ENCODE assay signal across 2 cellular contexts in genomic region chr7:67364441-67365017, GRCh38.
TF ChIP-seq lines count a peak whose summit lies in the region.

No MANE protein-coding gene starts in this region.

TF ChIP-seq in GM23338, 12 proteins besides CTCF, POLR2A, EP300 and RAD21:
- TF ChIP-seq ZNF462 (CRISPR knock-in tag; IDR thresholded peaks at IDR 0.05) = no peak

TF ChIP-seq in SK-N-SH treated with all-trans-retinoic acid at 6 μM for 48 hours, 23 proteins besides CTCF, POLR2A, EP300 and RAD21 (continued from another document):
- TF ChIP-seq PATZ1 (CRISPR knock-in tag; IDR thresholded peaks at IDR 0.05; ENCODE audit: borderline replicate concordance) (no peak), ZNF565 (CRISPR knock-in tag; conservative IDR thresholded peaks at IDR 0.05; ENCODE audit: low read depth) (no peak)
